In the genomic region with DNA sequence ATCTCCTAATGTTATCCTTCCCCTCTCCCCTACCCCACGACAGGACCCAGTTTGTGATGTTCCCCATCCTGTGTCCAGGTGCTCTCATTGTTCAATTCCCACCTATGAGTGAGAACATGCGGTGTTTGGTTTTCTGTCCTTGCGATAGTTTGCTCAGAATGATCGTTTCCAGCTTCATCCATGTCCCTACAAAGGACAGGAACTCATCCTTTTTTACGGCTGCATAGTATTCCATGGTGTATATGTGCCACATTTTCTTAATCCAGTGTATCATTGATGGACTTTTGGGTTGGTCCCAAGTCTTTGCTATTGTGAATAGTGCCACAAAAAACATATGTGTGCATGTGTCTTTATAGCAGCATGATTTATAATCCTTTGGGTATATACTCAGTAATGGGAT, we compare ENCODE assay signal across 1 cellular context. TPM values are rescaled to one million over a fixed set of nuclear protein-coding genes. Genes with fewer than 3 reads are reported as not detected.
"Had no signal": no experiment of that assay in that cellular context is flagged by ENCODE, and none has a peak within 500 bp of the region (broad histone marks: within the 10 kb centered on the region; RNA-seq: fewer than 3 reads in every experiment).

No MANE protein-coding gene starts in this region.

RNA-seq across cellular contexts. Expression of gene LRP2, which starts 54.0 kb away (rescaled TPM):
- total RNA-seq: G401 had no signal
